In the genomic region with DNA sequence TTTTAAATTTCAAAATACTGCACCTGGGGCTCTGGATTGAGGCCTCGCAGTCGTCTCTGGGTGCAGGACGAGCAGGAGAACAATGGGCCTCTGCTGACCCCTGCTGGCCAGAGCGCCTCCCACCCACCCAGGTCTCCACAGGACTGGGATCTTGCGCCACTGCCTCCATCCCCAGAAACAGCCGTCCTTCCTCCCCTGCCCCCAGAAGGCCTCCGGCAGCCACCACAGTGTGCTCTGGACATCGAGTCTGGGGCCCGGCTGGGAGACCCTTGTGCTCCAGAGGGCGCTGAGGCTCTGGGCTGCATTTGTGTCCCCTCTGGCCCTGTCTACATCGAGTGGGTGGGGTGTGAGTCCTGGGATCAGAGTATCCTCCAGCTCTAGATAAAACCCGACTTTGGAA, we compare ENCODE assay signal across 9 cellular contexts. TPM values are rescaled to one million over a fixed set of nuclear protein-coding genes. Genes with fewer than 3 reads are reported as not detected.
DNase-seq lines count a peak whose midpoint lies in the region; ATAC-seq, FAIRE-seq and TF ChIP-seq lines count a peak whose summit lies in the region.
"Had no signal": no experiment of that assay in that cellular context is flagged by ENCODE, and none has a peak within 500 bp of the region (broad histone marks: within the 10 kb centered on the region; RNA-seq: fewer than 3 reads in every experiment).

No MANE protein-coding gene starts in this region.

- H3K9me3 ChIP-seq in K562 (replicated peaks; ENCODE audit: control insufficient read depth, insufficient read depth, low read depth, low read length), result no peaks in the 10 kb centered on the region

- H3K27me3 ChIP-seq in K562 (ENCODE audit: control insufficient read depth in 2 of 2, insufficient read depth in 2 of 2, low read length in 2 of 2), result peaks cover 0 to 3% of the 10 kb centered on the region in 2 experiments; a peak in 1 of 5 replicates

- no peak overlapping the region for H3K27ac ChIP-seq in K562 (ENCODE audit: extremely low read depth, low read depth, low read length)

- no peaks in the 10 kb centered on the region for H3K79me2 ChIP-seq in K562 (ENCODE audit: control insufficient read depth, insufficient read depth, low read length)

- intact Hi-C loops in K562 (cut with micrococcal nuclease), result loop anchor here (1.0 to 5.0 kb wide), 5 partner anchors 44 to 284 kb away; partner anchors contain the start of gene CIB2

- peak; percentile 82 for FAIRE-seq in K562 (lab: Jason Lieb, UNC)

- peak; percentile 84 to 93 (median 88) for TF ChIP-seq CTCF in K562 (IDR thresholded peaks at IDR 0.05 in 2 of 3, conservative IDR thresholded peaks at IDR 0.05 in 1 of 3; ENCODE audit: insufficient read depth in 2 of 3, low read depth in 1 of 3, low read length in 3 of 3)

- in situ Hi-C loops in K562 (cut with MboI), result no loop called here

- TF ChIP-seq EP300 in K562 (IDR thresholded peaks at IDR 0.05; ENCODE audit: low read length), result no peak

- TF ChIP-seq POLR2A in K562 (conservative IDR thresholded peaks at IDR 0.05), result no peak

- H4K20me1 ChIP-seq in K562 (replicated peaks; ENCODE audit: control insufficient read depth, insufficient read depth, low read length), result no peaks in the 10 kb centered on the region

- DNase-seq in SIG-M5 treated with dmso at 0.1 percent for 504 hours (lab: John Stamatoyannopoulos, UW; ENCODE audit: unreplicated experiment) (peak; percentile 66), SIG-M5 (lab: John Stamatoyannopoulos, UW) (no peak), NCI-H1417 treated with DMSO at 0.1 percent for 48 hours (lab: John Stamatoyannopoulos, UW) (peak; percentile 37), UCSD-AML1 (lab: John Stamatoyannopoulos, UW; ENCODE audit: unreplicated experiment) (peak; percentile 76), K562 (ENCODE audit: extremely low read depth in 1 of 4, low spot score in 3 of 4) (peak; percentile 86 to 89 (median 86)), iPS-NIHi11 (ENCODE audit: low spot score) (peak; percentile 90)
- DNase-seq in stimulated activated CD4-positive, alpha-beta T cell treated with anti-CD3 and anti-CD28 coated beads, Interleukin-12 subunit alpha, Interleukin-12 subunit beta, amount 100 ng/mL, for 24 hours (ENCODE audit: low read depth in 2 of 2), result peak; percentile 63 to 86

- peak; percentile 94 for ATAC-seq in K562
- no peak for ATAC-seq in GM21717 (IDR thresholded peaks at IDR 0.05; ENCODE audit: unreplicated experiment)

- H3K36me3 ChIP-seq in K562 (ENCODE audit: control insufficient read depth, insufficient read depth, low read length), result no peaks in the 10 kb centered on the region

- no peak overlapping the region for H3K4me3 ChIP-seq in K562

- no peaks in the 10 kb centered on the region for H3K9me1 ChIP-seq in K562 (ENCODE audit: control insufficient read depth, insufficient read depth, low read length)

- WGBS in K562 (ENCODE audit: insufficient coverage, low coverage, missing lambda C conversion rate), result 5% methylated on average over 12 of the region's 12 CpGs

- no TSS peak for BruUV-seq in K562 (replicated peaks; lab: Mats Ljungman, UMichigan)

- peak; percentile 91 to 93 for TF ChIP-seq RAD21 in K562 (CRISPR knock-in tag; conservative IDR thresholded peaks at IDR 0.05 in 1 of 2, IDR thresholded peaks at IDR 0.05 in 1 of 2)

- H2AFZ ChIP-seq in K562 (ENCODE audit: low read depth, low read length), result peak overlapping the region; percentile 45

- peaks cover 19 to 21% of the 10 kb centered on the region in 2 experiments for H3K4me1 ChIP-seq in K562 (replicated peaks in 1 of 2; ENCODE audit: control insufficient read depth in 2 of 2, insufficient read depth in 2 of 2, low read length in 2 of 2)

- H3K4me2 ChIP-seq in K562 (ENCODE audit: insufficient read depth, low read length), result no peak overlapping the region

- CTCF ChIA-PET in K562 (lab: Yijun Ruan, JAX; ENCODE audit: low intra/inter-chr PET ratio), result interaction anchor here (0.7 to 2.6 kb wide), 9 partner anchors 45 to 282 kb away, joined by 3 to 25 read pairs (median 4); partner anchors contain the start of gene CIB2

- POLR2A ChIA-PET in K562 (lab: Yijun Ruan, JAX), result no interaction called here

- H3K9ac ChIP-seq in K562 (ENCODE audit: insufficient read depth in 1 of 2, low read depth in 2 of 2, low read length in 2 of 2), result 0 out of 4 replicates have a peak overlapping the region, but pooled peaks of 1 of the 2 experiments have one; percentile 23

TF ChIP-seq in K562, 482 proteins besides CTCF, POLR2A, EP300 and RAD21 (continues in another document):
- TF ChIP-seq EGR1 (conservative IDR thresholded peaks at IDR 0.05), result peak; percentile 33
- TF ChIP-seq SMC3 (conservative IDR thresholded peaks at IDR 0.05; ENCODE audit: insufficient read depth, low read depth, low read length), result peak; percentile 87
- TF ChIP-seq PTTG1 (tag; IDR thresholded peaks at IDR 0.05; ENCODE audit: low read depth), result no peak
- TF ChIP-seq SP1 (CRISPR knock-in tag; IDR thresholded peaks at IDR 0.05), result 0 out of 2 replicates have a peak, but pooled peaks have one; percentile 20
- TF ChIP-seq RCOR1 (IDR thresholded peaks at IDR 0.05; ENCODE audit: borderline replicate concordance in 1 of 2, low read depth in 2 of 2, low read length in 2 of 2), result peak in 1 of 2 experiments; percentile 64; a peak in 1 of 4 replicates
- TF ChIP-seq E2F4 (CRISPR knock-in tag; IDR thresholded peaks at IDR 0.05; ENCODE audit: low read depth), result no peak

RNA-seq across cellular contexts. Expression of gene ACSBG1, which starts 6.7 kb away (rescaled TPM):
- 9.2 and 9.5 TPM in 2 replicates for total RNA-seq in K562 (2011; cell fraction: chromatin; rRNA removed; ENCODE audit: low replicate concordance)
- 5.3 and 7.0 TPM in 2 replicates for total RNA-seq in K562 (2011; cell fraction: nucleolus; rRNA removed)
- total RNA-seq in K562 (2011; cell fraction: nucleoplasm; rRNA removed), result 7.6 and 8.9 TPM in 2 replicates
- total RNA-seq in K562 (2014; rRNA removed), result 2.5 and 3.3 TPM in 2 replicates
- 3.1 and 3.7 TPM in 2 replicates for total RNA-seq in K562 (2014; rRNA removed; fragmentation: Illumina TruSeq; extraction: Trizol)
- 0.83 TPM in 2 replicates for total RNA-seq in K562 (2015; rRNA removed; fragmentation: Illumina TruSeq; extraction: Trizol)
- 2.6 and 3.3 TPM in 2 replicates for total RNA-seq in K562 (2021)
- 1.2 and 2.0 TPM in 2 replicates for polyA plus RNA-seq in K562 (2011; rRNA removed)
- polyA plus RNA-seq in K562 (2011; cell fraction: cytosol; rRNA removed), result 1.9 and 4.0 TPM in 2 replicates
- 3.7 and 12.6 TPM in 2 replicates for polyA plus RNA-seq in K562 (2011; cell fraction: nucleus; rRNA removed)
- 1.3 and 1.4 TPM in 2 replicates for polyA plus RNA-seq in K562 (2012)
- polyA plus RNA-seq in K562 (2014; fragmentation: Illumina TruSeq; extraction: Trizol), result 4.8 and 6.4 TPM in 2 replicates
- under 1 TPM; 0.36 to 0.75 TPM for polyA plus RNA-seq in K562 (2014; fragmentation: Nextera tagmentation; extraction: Ambion mirVana)
- 4.6 and 5.0 TPM in 2 replicates for polyA plus RNA-seq in K562 (2014; rRNA removed)
- polyA minus RNA-seq in K562 (2011; rRNA and poly(A)+ RNA removed), result 0.72 and 3.4 TPM in 2 replicates
- 1.1 TPM in 1 of 2 replicates, not detected in the other for polyA minus RNA-seq in K562 (2011; cell fraction: cytosol; rRNA and poly(A)+ RNA removed)
- 3.0 and 5.5 TPM in 2 replicates for polyA minus RNA-seq in K562 (2011; cell fraction: nucleus; rRNA and poly(A)+ RNA removed)
- total RNA-seq: subcutaneous adipose tissue had no signal

RNA-seq across cellular contexts. Expression of gene DNAJA4, which starts 23.3 kb away (rescaled TPM):
- total RNA-seq in K562 (2011; cell fraction: chromatin; rRNA removed; ENCODE audit: low replicate concordance), result 0.12 and 0.23 TPM in 2 replicates
- total RNA-seq in K562 (2011; cell fraction: nucleolus; rRNA removed), result 0.33 TPM in 1 of 2 replicates, not detected in the other
- total RNA-seq in K562 (2011; cell fraction: nucleoplasm; rRNA removed), result 0.15 TPM in 1 of 2 replicates, not detected in the other
- total RNA-seq in K562 (2014; rRNA removed) (not detected in 2 replicates), K562 (2014; rRNA removed; fragmentation: Illumina TruSeq; extraction: Trizol) (0.11 TPM in 1 of 2 replicates, not detected in the other), K562 (2015; rRNA removed; fragmentation: Illumina TruSeq; extraction: Trizol) (0.08 TPM in 1 of 2 replicates, not detected in the other), K562 (2021) (0.16 and 0.25 TPM in 2 replicates)
- polyA plus RNA-seq in K562 (2011; rRNA removed) (0.05 and 0.15 TPM in 2 replicates), K562 (2014; fragmentation: Illumina TruSeq; extraction: Trizol) (not detected in 2 replicates), K562 (2014; fragmentation: Nextera tagmentation; extraction: Ambion mirVana) (1 to 10 TPM in 1 of 2 experiments, under 1 TPM in 1; 0.56 to 1.0 TPM), K562 (2014; rRNA removed) (0.09 TPM in 1 of 2 replicates, not detected in the other)
- 0.03 TPM in 1 of 2 replicates, not detected in the other for polyA plus RNA-seq in K562 (2011; cell fraction: cytosol; rRNA removed)
- polyA plus RNA-seq in K562 (2011; cell fraction: nucleus; rRNA removed), result 0.28 and 0.50 TPM in 2 replicates
- polyA plus RNA-seq in K562 (2012), result 0.33 and 0.56 TPM in 2 replicates
- 0.21 TPM in 1 of 2 replicates, not detected in the other for polyA minus RNA-seq in K562 (2011; rRNA and poly(A)+ RNA removed)
- polyA minus RNA-seq in K562 (2011; cell fraction: cytosol; rRNA and poly(A)+ RNA removed), result 1.1 and 3.1 TPM in 2 replicates
- 0.11 and 0.40 TPM in 2 replicates for polyA minus RNA-seq in K562 (2011; cell fraction: nucleus; rRNA and poly(A)+ RNA removed)

RNA-seq across cellular contexts. Expression of gene SKIC8, which starts 58.4 kb away (rescaled TPM):
- total RNA-seq in K562 (2011; cell fraction: chromatin; rRNA removed; ENCODE audit: low replicate concordance), result 61.2 and 107 TPM in 2 replicates
- total RNA-seq in K562 (2011; cell fraction: nucleolus; rRNA removed), result 40.1 and 43.9 TPM in 2 replicates
- 76.0 and 92.8 TPM in 2 replicates for total RNA-seq in K562 (2011; cell fraction: nucleoplasm; rRNA removed)
- total RNA-seq in K562 (2014; rRNA removed), result 99.3 and 118 TPM in 2 replicates
- 139 and 146 TPM in 2 replicates for total RNA-seq in K562 (2014; rRNA removed; fragmentation: Illumina TruSeq; extraction: Trizol)
- 152 and 164 TPM in 2 replicates for total RNA-seq in K562 (2015; rRNA removed; fragmentation: Illumina TruSeq; extraction: Trizol)
- 79.5 and 87.3 TPM in 2 replicates for total RNA-seq in K562 (2021)
- polyA plus RNA-seq in K562 (2011; rRNA removed), result 158 and 224 TPM in 2 replicates
- polyA plus RNA-seq in K562 (2011; cell fraction: cytosol; rRNA removed), result 108 and 162 TPM in 2 replicates
- 96.8 and 114 TPM in 2 replicates for polyA plus RNA-seq in K562 (2011; cell fraction: nucleus; rRNA removed)
- polyA plus RNA-seq in K562 (2012), result 60.8 and 135 TPM in 2 replicates
- polyA plus RNA-seq in K562 (2014; fragmentation: Illumina TruSeq; extraction: Trizol), result 124 and 127 TPM in 2 replicates
- 100 to 1,000 TPM; 352 to 389 TPM for polyA plus RNA-seq in K562 (2014; fragmentation: Nextera tagmentation; extraction: Ambion mirVana)
- 140 and 168 TPM in 2 replicates for polyA plus RNA-seq in K562 (2014; rRNA removed)
- 124 and 180 TPM in 2 replicates for polyA minus RNA-seq in K562 (2011; rRNA and poly(A)+ RNA removed)
- 51.6 and 80.3 TPM in 2 replicates for polyA minus RNA-seq in K562 (2011; cell fraction: cytosol; rRNA and poly(A)+ RNA removed)
- 30.0 and 50.1 TPM in 2 replicates for polyA minus RNA-seq in K562 (2011; cell fraction: nucleus; rRNA and poly(A)+ RNA removed)
